ENCODE assay signal across 8 cellular contexts in the genomic region with DNA sequence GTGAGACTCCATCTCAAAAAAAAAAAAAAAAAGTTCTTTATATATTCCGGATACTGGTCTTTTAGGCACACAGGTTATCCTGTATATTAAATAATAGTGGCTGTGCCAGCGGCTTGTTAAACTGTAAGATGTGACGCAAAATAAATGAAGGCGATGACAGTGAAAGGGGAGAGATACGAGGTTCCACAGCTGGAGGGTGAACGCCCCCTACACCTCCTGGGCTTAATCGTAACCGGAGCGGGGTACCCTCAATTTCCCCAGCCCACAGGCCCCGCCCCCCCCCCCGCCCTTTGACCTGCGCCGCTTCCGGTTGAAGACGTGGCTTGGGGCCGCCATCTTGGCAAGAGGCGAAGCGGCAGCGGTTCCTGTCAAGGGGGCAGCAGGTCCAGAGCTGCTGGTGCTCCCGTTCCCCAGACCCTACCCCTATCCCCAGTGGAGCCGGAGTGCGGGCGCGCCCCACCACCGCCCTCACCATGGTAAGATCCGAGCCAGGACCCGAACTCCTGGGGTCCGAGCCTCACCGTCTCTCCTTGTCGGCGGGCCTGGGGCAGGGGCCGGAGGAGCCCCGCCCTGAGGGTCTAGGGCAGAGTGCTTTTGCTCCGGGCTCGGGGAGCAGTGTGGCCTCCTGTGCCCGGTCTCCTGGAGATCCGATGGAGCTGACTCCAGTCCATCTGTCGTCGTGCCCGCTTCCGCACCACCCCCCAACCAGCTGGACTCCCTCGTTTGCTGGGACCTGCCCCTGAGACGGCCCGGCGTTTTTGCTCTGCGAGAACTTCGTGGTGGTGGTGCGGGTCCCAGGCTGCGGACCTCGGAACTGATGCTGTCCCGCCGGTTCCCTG. TPM values are rescaled to one million over a fixed set of nuclear protein-coding genes. Genes with fewer than 3 reads are reported as not detected.
DNase-seq lines count a peak whose midpoint lies in the region; ATAC-seq and TF ChIP-seq lines count a peak whose summit lies in the region.

A gene (plus strand): TSS at position 335 of the 839 bp plus-strand sequence. CDS start 139 bp downstream, at position 474.

- RAD21 ChIA-PET in HCT116 (lab: Charles Lee; ENCODE audit: low non-redundant PET in 1 of 2, low total read pairs in 2 of 2, uncharacterized antibody in 2 of 2, unreplicated experiment in 2 of 2): no interaction called here

- DNase-seq in ELR (ENCODE audit: low read depth) (peak; percentile 82), HCT116 (ENCODE audit: low read depth, low spot score) (peak; percentile 41), NCI-H1105 (lab: John Stamatoyannopoulos, UW) (peak; percentile 85), amniotic epithelial cell (ENCODE audit: low read depth) (peak; percentile 63), left cardiac atrium (peak; percentile 85), posterior vena cava (ENCODE audit: low spot score) (peak; percentile 94), upper lobe of left lung (peak; percentile 78 to 91)

- H3K4me3 ChIP-seq in HCT116 (replicated peaks in 1 of 2; ENCODE audit: low read depth in 1 of 2, low read length in 2 of 2) (peak within 1 kb of the TSS; percentile 97 to 99), upper lobe of left lung (peak within 1 kb of the TSS; percentile 69 to 99 (median 80))

- ATAC-seq in HCT116: peak; percentile 82
- peak; percentile 89 to 92 for ATAC-seq in left cardiac atrium
- ATAC-seq in upper lobe of left lung (ENCODE audit: low FRiP score in 2 of 2): peak; percentile 94 to 95

- H3K27me3 Mint-ChIP-seq in T-helper 1 cell treated with Interleukin-12 subunit alpha and Interleukin-12 subunit beta and Interleukin-4 antibody, amounts not matched to agents 30 μg/mL and 1 μg/mL, for 36 hours (ENCODE audit: low read depth): no peaks in the 10 kb centered on the region

- intact Hi-C loops in HCT116 (cut with micrococcal nuclease) (no loop called here), left cardiac atrium (cut with DNase I) (no loop called here), posterior vena cava (cut with DNase I) (no loop called here)

- CTCF ChIA-PET in HCT116 (lab: Charles Lee): no interaction called here

- H3K4me3 Mint-ChIP-seq in T-helper 1 cell treated with Interleukin-12 subunit alpha and Interleukin-12 subunit beta and Interleukin-4 antibody, amounts not matched to agents 30 μg/mL and 1 μg/mL, for 36 hours: peak within 1 kb of the TSS; percentile 100

- H3K9me3 Mint-ChIP-seq in T-helper 1 cell treated with Interleukin-12 subunit alpha and Interleukin-12 subunit beta and Interleukin-4 antibody, amounts not matched to agents 30 μg/mL and 1 μg/mL, for 36 hours: no peaks in the 10 kb centered on the region

- H3K27ac Mint-ChIP-seq in T-helper 1 cell treated with Interleukin-12 subunit alpha and Interleukin-12 subunit beta and Interleukin-4 antibody, amounts not matched to agents 30 μg/mL and 1 μg/mL, for 36 hours: peak within 1 kb of the TSS; percentile 98

- peaks cover 51% of the 10 kb centered on the region for H3K79me2 ChIP-seq in HCT116 (ENCODE audit: insufficient read depth, low read length)

- 0 to 2% methylated on average over 23 to 37 of the region's 52 CpGs for WGBS in upper lobe of left lung, 2 donors

- H3K9me3 ChIP-seq in HCT116 (ENCODE audit: control insufficient read depth in 1 of 2, insufficient read depth in 1 of 2, low read depth in 1 of 2, low read length in 2 of 2): no peaks in the 10 kb centered on the region
- H3K9me3 ChIP-seq in upper lobe of left lung: no peaks in the 10 kb centered on the region

- peaks cover 6% of the 10 kb centered on the region for H3K36me3 Mint-ChIP-seq in T-helper 1 cell treated with Interleukin-12 subunit alpha and Interleukin-12 subunit beta and Interleukin-4 antibody, amounts not matched to agents 30 μg/mL and 1 μg/mL, for 36 hours (ENCODE audit: low read depth)

- H3K27ac ChIP-seq in HCT116 (ENCODE audit: low read depth, low read length) (peak within 1 kb of the TSS; percentile 94), upper lobe of left lung (peak within 1 kb of the TSS; percentile 97 to 99 (median 98))

- BruUV-seq in HCT116 (replicated peaks; lab: Mats Ljungman, UMichigan): no TSS peak

- TF ChIP-seq CTCF in HCT116 (IDR thresholded peaks at IDR 0.05 in 2 of 3, conservative IDR thresholded peaks at IDR 0.05 in 1 of 3; ENCODE audit: borderline replicate concordance in 1 of 3, insufficient read depth in 1 of 3, low read depth in 2 of 3, low read length in 2 of 3) (no peak), upper lobe of left lung (IDR thresholded peaks at IDR 0.05) (no peak)

- H3K36me3 ChIP-seq in HCT116 (ENCODE audit: control insufficient read depth in 1 of 2, insufficient read depth in 2 of 2, low read length in 2 of 2) (no peaks in the 10 kb centered on the region), upper lobe of left lung (peaks cover 0 to 1% (median 0%) of the 10 kb centered on the region in 4 donors)

- no peak for TF ChIP-seq RAD21 in HCT116 (IDR thresholded peaks at IDR 0.05; ENCODE audit: low read depth)

- POLR2A ChIA-PET in HCT116 (lab: Charles Lee): interaction anchor here (0.7 to 1.1 kb wide), 2 partner anchors 45 to 794 kb away, joined by 4 to 5 read pairs; a partner anchor contains a TSS

- no peak for TF ChIP-seq EP300 in upper lobe of left lung (IDR thresholded peaks at IDR 0.05)

- peak; percentile 29 for TF ChIP-seq POLR2A in HCT116 (IDR thresholded peaks at IDR 0.05; ENCODE audit: borderline replicate concordance, extremely low read depth, insufficient read depth, insufficient read length)
- peak in 2 of 4 donors; percentile 69 to 71 for TF ChIP-seq POLR2A in upper lobe of left lung (IDR thresholded peaks at IDR 0.05)

- peak within 1 kb of the TSS; percentile 97 for H3K9ac ChIP-seq in HCT116 (ENCODE audit: low read length)

- H4K20me1 ChIP-seq in HCT116 (ENCODE audit: insufficient read depth): peaks cover 6% of the 10 kb centered on the region; the same call in 1 of the 2 replicates

- H2AFZ ChIP-seq in HCT116 (ENCODE audit: low read depth, low read length, poor library complexity, severe bottlenecking): peak within 1 kb of the TSS; percentile 39

- H3K4me1 ChIP-seq in HCT116 (ENCODE audit: control insufficient read depth in 1 of 2, insufficient read depth in 2 of 2, low read length in 2 of 2) (peaks cover 5 to 23% of the 10 kb centered on the region in 2 experiments), upper lobe of left lung (peaks cover 26 to 45% (median 36%) of the 10 kb centered on the region in 4 donors)

- H3K27me3 ChIP-seq in HCT116 (ENCODE audit: insufficient read depth, low read length) (no peaks in the 10 kb centered on the region), upper lobe of left lung (no peaks in the 10 kb centered on the region)

- H3K4me2 ChIP-seq in HCT116 (ENCODE audit: low read length): peak within 1 kb of the TSS; percentile 82

- no peaks in the 10 kb centered on the region for H3K9me2 ChIP-seq in HCT116 (ENCODE audit: insufficient read depth)

- peaks cover 34% of the 10 kb centered on the region for H3K4me1 Mint-ChIP-seq in T-helper 1 cell treated with Interleukin-12 subunit alpha and Interleukin-12 subunit beta and Interleukin-4 antibody, amounts not matched to agents 30 μg/mL and 1 μg/mL, for 36 hours (ENCODE audit: low read depth)

TF ChIP-seq in HCT116, 20 proteins besides CTCF, POLR2A, EP300 and RAD21:
- 0 out of 2 replicates have a peak, but pooled peaks have one; percentile 40 for TF ChIP-seq SIN3A (IDR thresholded peaks at IDR 0.05; ENCODE audit: low read depth)
- peak; percentile 95 for TF ChIP-seq YY1 (IDR thresholded peaks at IDR 0.05; ENCODE audit: extremely low read depth, insufficient replicate concordance, low read depth, low read length)
- TF ChIP-seq POLR2AphosphoS5 (IDR thresholded peaks at IDR 0.05; ENCODE audit: low read depth, low read length): peak; percentile 87
- no peak for TF ChIP-seq EZH2 (IDR thresholded peaks at IDR 0.05)
- TF ChIP-seq, protein P1, sequence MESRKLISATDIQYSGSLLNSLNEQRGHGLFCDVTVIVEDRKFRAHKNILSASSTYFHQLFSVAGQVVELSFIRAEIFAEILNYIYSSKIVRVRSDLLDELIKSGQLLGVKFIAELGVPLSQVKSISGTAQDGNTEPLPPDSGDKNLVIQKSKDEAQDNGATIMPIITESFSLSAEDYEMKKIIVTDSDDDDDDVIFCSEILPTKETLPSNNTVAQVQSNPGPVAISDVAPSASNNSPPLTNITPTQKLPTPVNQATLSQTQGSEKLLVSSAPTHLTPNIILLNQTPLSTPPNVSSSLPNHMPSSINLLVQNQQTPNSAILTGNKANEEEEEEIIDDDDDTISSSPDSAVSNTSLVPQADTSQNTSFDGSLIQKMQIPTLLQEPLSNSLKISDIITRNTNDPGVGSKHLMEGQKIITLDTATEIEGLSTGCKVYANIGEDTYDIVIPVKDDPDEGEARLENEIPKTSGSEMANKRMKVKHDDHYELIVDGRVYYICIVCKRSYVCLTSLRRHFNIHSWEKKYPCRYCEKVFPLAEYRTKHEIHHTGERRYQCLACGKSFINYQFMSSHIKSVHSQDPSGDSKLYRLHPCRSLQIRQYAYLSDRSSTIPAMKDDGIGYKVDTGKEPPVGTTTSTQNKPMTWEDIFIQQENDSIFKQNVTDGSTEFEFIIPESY (IDR thresholded peaks at IDR 0.05; ENCODE audit: extremely low read depth, insufficient replicate concordance, low read length): no peak
- TF ChIP-seq ELF1 (IDR thresholded peaks at IDR 0.05; ENCODE audit: borderline replicate concordance, low read depth): no peak
- peak; percentile 45 for TF ChIP-seq TCF7L2 (IDR thresholded peaks at IDR 0.05; ENCODE audit: borderline replicate concordance, extremely low read depth, insufficient read depth, insufficient read length)
- TF ChIP-seq SP1 (IDR thresholded peaks at IDR 0.05; ENCODE audit: low read depth): no peak
- no peak for TF ChIP-seq ZNF274 (IDR thresholded peaks at IDR 0.05; ENCODE audit: low read depth, low read length)
- TF ChIP-seq ZFX (IDR thresholded peaks at IDR 0.05): peak; percentile 62
- TF ChIP-seq CBX3 (IDR thresholded peaks at IDR 0.05; ENCODE audit: low read depth): no peak
- TF ChIP-seq, protein P2, sequence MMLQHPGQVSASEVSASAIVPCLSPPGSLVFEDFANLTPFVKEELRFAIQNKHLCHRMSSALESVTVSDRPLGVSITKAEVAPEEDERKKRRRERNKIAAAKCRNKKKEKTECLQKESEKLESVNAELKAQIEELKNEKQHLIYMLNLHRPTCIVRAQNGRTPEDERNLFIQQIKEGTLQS (IDR thresholded peaks at IDR 0.05): no peak
- TF ChIP-seq EZH2phosphoT487 (IDR thresholded peaks at IDR 0.05; ENCODE audit: borderline replicate concordance): no peak
- TF ChIP-seq FOSL1 (IDR thresholded peaks at IDR 0.05; ENCODE audit: low read depth): no peak
- 0 out of 2 replicates have a peak, but pooled peaks have one; percentile 1 for TF ChIP-seq EGR1 (IDR thresholded peaks at IDR 0.05; ENCODE audit: low read depth)
- no peak for TF ChIP-seq JUND (IDR thresholded peaks at IDR 0.05)
- TF ChIP-seq CEBPB (IDR thresholded peaks at IDR 0.05; ENCODE audit: low read depth): no peak

RNA-seq across cellular contexts. Expression of the gene that starts here (rescaled TPM):
- total RNA-seq in HCT116 (2021; ENCODE audit: unreplicated experiment) (147 TPM), left cardiac atrium (100 to 1,000 TPM in 1 of 2 donors, 10 to 100 TPM in 1; 98.2 to 129 TPM), posterior vena cava (100 to 1,000 TPM; 148 to 176 TPM), upper lobe of left lung (100 to 1,000 TPM in 3 of 6 donors, 10 to 100 TPM in 3; 29.3 to 121 (median 94.6) TPM)
- polyA plus RNA-seq in HCT116 (2012): 102 and 105 TPM in 2 replicates

Comparison
In these comparisons a context has a peak if more than half of its experiments do, and no peak if none do; other contexts are left out.
1. Peak in every context shown above with its lines: DNase-seq, ATAC-seq, H3K4me3 ChIP-seq and H3K27ac ChIP-seq.
2. DNase-seq: peak in every context shown above with its lines; median percentile 94 in posterior vena cava; 85 in NCI-H1105; 85 in left cardiac atrium; 84 in upper lobe of left lung; 82 in ELR; 63 in amniotic epithelial cell; 41 in HCT116.